14 cellular contexts compared by ENCODE assay signal in genomic region chr12:127041985-127042625, GRCh38.
A peak's percentile ranks its signal among the peaks of the same experiment; 100 is the strongest.
DNase-seq lines count a peak whose midpoint lies in the region; ATAC-seq and TF ChIP-seq lines count a peak whose summit lies in the region.
"Had no signal": no experiment of that assay in that cellular context is flagged by ENCODE, and none has a peak within 500 bp of the region (broad histone marks: within the 10 kb centered on the region; RNA-seq: fewer than 3 reads in every experiment).

No MANE protein-coding gene starts in this region.

- DNase-seq in SIG-M5 treated with dmso at 0.1 percent for 504 hours (lab: John Stamatoyannopoulos, UW; ENCODE audit: unreplicated experiment) (peak; percentile 33), SIG-M5 (lab: John Stamatoyannopoulos, UW) (no peak), inferior parietal cortex (ENCODE audit: extremely low spot score) (no peak), lower lobe of right lung (no peak), NCI-H128 (lab: John Stamatoyannopoulos, UW; ENCODE audit: unreplicated experiment) (no peak)
- no peak for DNase-seq in stimulated activated CD4-positive, alpha-beta T cell treated with anti-CD3 and anti-CD28 coated beads, Interleukin-4, amount 100 ng/mL, for 4 hours
- DNase-seq: 8988T; activated B cell treated with CpG ODN at 0.5 μM for 24 hours; activated naive CD4-positive, alpha-beta T cell treated with anti-CD3 and anti-CD28 coated beads for 36 hours; immature natural killer cell; NCI-H82; occipital lobe had no signal

- H3K36me3 ChIP-seq in lower lobe of right lung = no peaks in the 10 kb centered on the region

- H3K4me1 ChIP-seq in lower lobe of right lung = no peaks in the 10 kb centered on the region

- ATAC-seq in HG02642 (IDR thresholded peaks at IDR 0.05; ENCODE audit: poor library complexity, unreplicated experiment) (peak; percentile 98), HG03520 (IDR thresholded peaks at IDR 0.05; ENCODE audit: unreplicated experiment) (peak; percentile 90), lower lobe of right lung (no peak)

- intact Hi-C loops in lower lobe of right lung (cut with DNase I) = no loop called here

- TF ChIP-seq CTCF in lower lobe of right lung (IDR thresholded peaks at IDR 0.05) = no peak

- no peak overlapping the region for H3K27ac ChIP-seq in lower lobe of right lung

- H3K27me3 ChIP-seq in lower lobe of right lung (ENCODE audit: low read depth) = no peaks in the 10 kb centered on the region

- no peak overlapping the region for H3K4me3 ChIP-seq in lower lobe of right lung

- no peaks in the 10 kb centered on the region for H3K9me3 ChIP-seq in lower lobe of right lung

Comparison
In these comparisons a context has a peak if more than half of its experiments do, and no peak if none do; other contexts are left out.
1. ATAC-seq: peak in HG02642 (single experiment) and HG03520 (single experiment); none in lower lobe of right lung (0 of 2).